1 cellular context compared by ENCODE assay signal in genomic region chr1:31159869-31160611, GRCh38.
A peak's percentile ranks its signal among the peaks of the same experiment; 100 is the strongest.
TF ChIP-seq lines count a peak whose summit lies in the region.

No MANE protein-coding gene starts in this region.

TF ChIP-seq in K562, 482 proteins besides CTCF, POLR2A, EP300 and RAD21 (continued from another document and continues in another):
- no peak for TF ChIP-seq SFPQ (IDR thresholded peaks at IDR 0.05; ENCODE audit: low read depth, low read length)
- no peak for TF ChIP-seq ZNF785 (CRISPR knock-in tag; IDR thresholded peaks at IDR 0.05)
- TF ChIP-seq SMARCA4 (IDR thresholded peaks at IDR 0.05): peak; percentile 87
- TF ChIP-seq E2F8 (IDR thresholded peaks at IDR 0.05; ENCODE audit: low read depth, partially characterized antibody): no peak
- TF ChIP-seq CEBPZ (IDR thresholded peaks at IDR 0.05; ENCODE audit: borderline replicate concordance, low read depth, low read length): no peak
- peak; percentile 81 for TF ChIP-seq CLOCK (CRISPR knock-in tag; IDR thresholded peaks at IDR 0.05; ENCODE audit: borderline replicate concordance)
- no peak for TF ChIP-seq POLR2B (IDR thresholded peaks at IDR 0.05; ENCODE audit: low read depth, partially characterized antibody)
- TF ChIP-seq ARID3B (CRISPR knock-in tag; IDR thresholded peaks at IDR 0.05; ENCODE audit: borderline replicate concordance): 0 out of 2 replicates have a peak, but pooled peaks have one; percentile 85
- TF ChIP-seq PHB (CRISPR knock-in tag; IDR thresholded peaks at IDR 0.05): no peak
- no peak for TF ChIP-seq ZNF316 (IDR thresholded peaks at IDR 0.05)
- 0 out of 4 replicates have a peak, but pooled peaks of 1 of the 2 experiments have one; percentile 24 for TF ChIP-seq TRIM24 (IDR thresholded peaks at IDR 0.05)
- peak; percentile 57; the same call in 1 of the 2 replicates for TF ChIP-seq ZKSCAN8 (CRISPR knock-in tag; IDR thresholded peaks at IDR 0.05)
- TF ChIP-seq CREB5 (CRISPR knock-in tag; IDR thresholded peaks at IDR 0.05): no peak
- TF ChIP-seq MLLT1 (IDR thresholded peaks at IDR 0.05): peak in 1 of 2 experiments; percentile 51; a peak in 1 of 4 replicates
- no peak for TF ChIP-seq ZFPM2 (CRISPR knock-in tag; IDR thresholded peaks at IDR 0.05)
- peak; percentile 69; the same call in 1 of the 2 replicates for TF ChIP-seq ZNF197 (CRISPR knock-in tag; IDR thresholded peaks at IDR 0.05; ENCODE audit: low read depth)
- peak; percentile 86; the same call in 1 of the 2 replicates for TF ChIP-seq RREB1 (CRISPR knock-in tag; IDR thresholded peaks at IDR 0.05)
- 0 out of 2 replicates have a peak, but pooled peaks have one; percentile 53 for TF ChIP-seq HBP1 (CRISPR knock-in tag; IDR thresholded peaks at IDR 0.05)
- TF ChIP-seq MAZ (CRISPR knock-in tag; conservative IDR thresholded peaks at IDR 0.05 in 1 of 2, IDR thresholded peaks at IDR 0.05 in 1 of 2): no peak; a peak in 2 of 4 replicates
- no peak for TF ChIP-seq MAX (CRISPR knock-in tag; IDR thresholded peaks at IDR 0.05)
- 0 out of 2 replicates have a peak, but pooled peaks have one; percentile 47 for TF ChIP-seq SREBF2 (CRISPR knock-in tag; IDR thresholded peaks at IDR 0.05)
- TF ChIP-seq ZNF395 (CRISPR knock-in tag; IDR thresholded peaks at IDR 0.05): peak; percentile 90; the same call in 1 of the 2 replicates
- peak; percentile 72; the same call in 1 of the 2 replicates for TF ChIP-seq CTBP1 (IDR thresholded peaks at IDR 0.05; ENCODE audit: borderline replicate concordance)
